ENCODE assay signal across 8 cellular contexts in genomic region chr11:2885676-2886081, GRCh38. TPM values are rescaled to one million over a fixed set of nuclear protein-coding genes. Genes with fewer than 3 reads are reported as not detected.
DNase-seq lines count a peak whose midpoint lies in the region; ATAC-seq and TF ChIP-seq lines count a peak whose summit lies in the region.

Gene CDKN1C (minus strand): TSS chr11:2885775. CDS start chr11:2885456, 319 bp downstream.

- H3K4me1 Mint-ChIP-seq in endodermal cell = peaks cover 13% of the 10 kb centered on the region

- H3K4me1 ChIP-seq in endodermal cell (ENCODE audit: control insufficient read depth, insufficient read depth, low read length) = peaks cover 5% of the 10 kb centered on the region

- no peak for TF ChIP-seq CTCF in endodermal cell (conservative IDR thresholded peaks at IDR 0.05)

- peaks cover 38% of the 10 kb centered on the region for H3K27me3 ChIP-seq in endodermal cell (ENCODE audit: control insufficient read depth, insufficient read depth, low read length, poor library complexity, severe bottlenecking)

- no peaks in the 10 kb centered on the region for H3K36me3 ChIP-seq in endodermal cell (ENCODE audit: control insufficient read depth, insufficient read depth, low read length)

- WGBS in endodermal cell (ENCODE audit: insufficient coverage in 1 of 2, insufficient read length in 1 of 2), 2 experiments = 0 to 1% methylated on average over 13 to 49 of the region's 61 CpGs

- no peaks in the 10 kb centered on the region for H3K9me3 Mint-ChIP-seq in endodermal cell

- ATAC-seq in HG03378 (IDR thresholded peaks at IDR 0.05; ENCODE audit: unreplicated experiment) = peak; percentile 43

- peak within 1 kb of the TSS; percentile 76 for H3K27ac ChIP-seq in endodermal cell (ENCODE audit: low read depth, low read length)

- peaks cover 5% of the 10 kb centered on the region for H3K36me3 Mint-ChIP-seq in endodermal cell (ENCODE audit: low read depth)

- H3K27me3 Mint-ChIP-seq in endodermal cell (ENCODE audit: insufficient read depth) = peaks cover 66% of the 10 kb centered on the region

- no peaks in the 10 kb centered on the region for H3K9me3 ChIP-seq in endodermal cell (ENCODE audit: control insufficient read depth, low read length)

- peak within 1 kb of the TSS; percentile 77 for H3K4me3 ChIP-seq in endodermal cell (ENCODE audit: low read length)

- peak within 1 kb of the TSS; percentile 75 for H3K4me3 Mint-ChIP-seq in endodermal cell

- peak within 1 kb of the TSS; percentile 44 for H3K9ac ChIP-seq in endodermal cell (ENCODE audit: extremely low read depth, low read length, poor library complexity, severe bottlenecking)

- peak within 1 kb of the TSS; percentile 55 for H3K27ac Mint-ChIP-seq in endodermal cell

- DNase-seq in AG08396 (ENCODE audit: low spot score) (peak; percentile 95), GM19238 (ENCODE audit: insufficient read length, low spot score) (peak; percentile 92), NCI-H748 treated with DMSO at 0.1 percent for 48 hours (lab: John Stamatoyannopoulos, UW) (peak; percentile 78), endodermal cell (peak; percentile 95), midbrain (lab: John Stamatoyannopoulos, UW) (peak; percentile 90)
- peak; percentile 84 for DNase-seq in activated CD8-positive, alpha-beta memory T cell treated with anti-CD3 and anti-CD28 coated beads, Interleukin-2, amount 50 U/mL, for 4 hours
- DNase-seq in stimulated activated CD8-positive, alpha-beta memory T cell treated with anti-CD3 and anti-CD28 coated beads, Interleukin-15, amount 100 ng/mL, for 48 hours (ENCODE audit: low read depth in 2 of 2) = peak; percentile 61 to 70

RNA-seq across cellular contexts. Expression of gene CDKN1C, which starts in this region (rescaled TPM):
- total RNA-seq in endodermal cell = 10 to 100 TPM; 37.6 to 60.9 TPM
- 174 TPM for polyA plus RNA-seq in endodermal cell (2013, experiment 1 of 2)
- 148 TPM for polyA plus RNA-seq in endodermal cell (2013, experiment 2 of 2)

Comparison
In these comparisons a context has a peak if more than half of its experiments do, and no peak if none do; other contexts are left out.
1. Peak in every context shown above with its lines: DNase-seq, ATAC-seq, H3K4me3 ChIP-seq and H3K27ac ChIP-seq.